25 cellular contexts compared by ENCODE assay signal in the genomic region with DNA sequence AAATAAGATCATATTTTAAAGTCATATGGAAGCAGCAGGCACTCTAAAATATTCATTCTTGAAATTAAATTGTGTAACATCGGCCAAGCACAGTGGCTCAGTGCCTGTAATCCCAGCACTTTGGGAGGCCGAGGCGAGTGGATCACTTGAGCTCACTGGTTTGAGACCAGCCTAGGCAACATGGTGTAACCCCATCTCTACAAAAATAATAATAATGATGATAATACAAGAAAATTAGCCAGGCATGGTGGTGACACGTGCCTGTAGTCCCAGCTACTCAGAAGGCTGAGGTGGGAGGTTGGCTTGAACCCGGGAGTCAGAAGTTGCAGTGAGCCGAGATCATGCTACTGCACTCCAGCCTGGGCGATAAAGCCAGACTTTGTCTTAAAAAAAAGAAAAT.
"Had no signal": no experiment of that assay in that cellular context is flagged by ENCODE, and none has a peak within 500 bp of the region (broad histone marks: within the 10 kb centered on the region; RNA-seq: fewer than 3 reads in every experiment).

No MANE protein-coding gene starts in this region.

- H3K27me3 ChIP-seq: gastrocnemius medialis, right lobe of liver, testis had no signal

- DNase-seq: cerebellar nuclear complex; dermis blood vessel endothelial cell; endodermal cell; gastrocnemius medialis; heart right ventricle; hypothalamus; kidney glomerular epithelial cell; midbrain; naive B cell; nephron progenitor cell; psoas muscle; retina; right lobe of liver; spleen; stimulated activated CD4-positive, alpha-beta T cell treated with anti-CD3 and anti-CD28 coated beads, Interleukin-15, amount 100 ng/mL, for 24 hours; stimulated activated CD4-positive, alpha-beta T cell treated with anti-CD3 and anti-CD28 coated beads, Interleukin-1b, Interleukin-23, amount 100 ng/mL, for 48 hours; stimulated activated CD4-positive, alpha-beta T cell treated with anti-CD3 and anti-CD28 coated beads, Interleukin-4, amount 100 ng/mL, for 24 hours; testis had no signal

- H3K9ac ChIP-seq: parathyroid adenoma had no signal

- H3K36me3 Mint-ChIP-seq: naive B cell; stimulated activated memory B cell treated with anti-CD40 and anti-IgM and Interleukin-4, amounts not matched to agents 10 μg/mL and 1 μg/mL and 100 μg/mL, for 72 hours had no signal

- H3K36me3 ChIP-seq: gastrocnemius medialis, heart right ventricle, right lobe of liver, spleen, tibial nerve had no signal

- FAIRE-seq: colon, endothelial cell of umbilical vein, islet of Langerhans had no signal

- H2AFZ ChIP-seq: parathyroid adenoma had no signal

- H3K4me1 Mint-ChIP-seq: naive B cell; stimulated activated memory B cell treated with anti-CD40 and anti-IgM and Interleukin-4, amounts not matched to agents 10 μg/mL and 1 μg/mL and 100 μg/mL, for 72 hours had no signal

- H3K27ac ChIP-seq: gastrocnemius medialis, heart right ventricle, parathyroid adenoma, psoas muscle, right lobe of liver, spleen, testis, tibial nerve had no signal

- H3K4me1 ChIP-seq: gastrocnemius medialis, heart right ventricle, parathyroid adenoma, psoas muscle, right lobe of liver, spleen, testis, tibial nerve had no signal

- H3K4me3 Mint-ChIP-seq: endodermal cell; naive B cell; nephron progenitor cell; stimulated activated memory B cell treated with anti-CD40 and anti-IgM and Interleukin-4, amounts not matched to agents 10 μg/mL and 1 μg/mL and 100 μg/mL, for 72 hours; stimulated activated naive CD8-positive, alpha-beta T cell treated with anti-CD3 and anti-CD28 coated beads, Interleukin-15, Interleukin-2, amounts not matched to agents 100 ng/mL and 50 ng/mL, for 24 hours had no signal

- H3K27ac Mint-ChIP-seq: endodermal cell; nephron progenitor cell; stimulated activated memory B cell treated with anti-CD40 and anti-IgM and Interleukin-4, amounts not matched to agents 10 μg/mL and 1 μg/mL and 100 μg/mL, for 72 hours; stimulated activated naive CD8-positive, alpha-beta T cell treated with anti-CD3 and anti-CD28 coated beads, Interleukin-15, Interleukin-2, amounts not matched to agents 100 ng/mL and 50 ng/mL, for 24 hours had no signal

- H3K9me3 Mint-ChIP-seq: endodermal cell; nephron progenitor cell; stimulated activated memory B cell treated with anti-CD40 and anti-IgM and Interleukin-4, amounts not matched to agents 10 μg/mL and 1 μg/mL and 100 μg/mL, for 72 hours; stimulated activated naive CD8-positive, alpha-beta T cell treated with anti-CD3 and anti-CD28 coated beads, Interleukin-15, Interleukin-2, amounts not matched to agents 100 ng/mL and 50 ng/mL, for 24 hours had no signal

- H3K9me3 ChIP-seq: gastrocnemius medialis, heart right ventricle, psoas muscle, right lobe of liver, spleen, testis, tibial nerve had no signal

- H3K79me2 ChIP-seq: parathyroid adenoma had no signal

- H3K4me3 ChIP-seq: gastrocnemius medialis, heart right ventricle, psoas muscle, right lobe of liver, spleen, testis, tibial nerve had no signal
